22 cellular contexts compared by ENCODE assay signal in the genomic region with DNA sequence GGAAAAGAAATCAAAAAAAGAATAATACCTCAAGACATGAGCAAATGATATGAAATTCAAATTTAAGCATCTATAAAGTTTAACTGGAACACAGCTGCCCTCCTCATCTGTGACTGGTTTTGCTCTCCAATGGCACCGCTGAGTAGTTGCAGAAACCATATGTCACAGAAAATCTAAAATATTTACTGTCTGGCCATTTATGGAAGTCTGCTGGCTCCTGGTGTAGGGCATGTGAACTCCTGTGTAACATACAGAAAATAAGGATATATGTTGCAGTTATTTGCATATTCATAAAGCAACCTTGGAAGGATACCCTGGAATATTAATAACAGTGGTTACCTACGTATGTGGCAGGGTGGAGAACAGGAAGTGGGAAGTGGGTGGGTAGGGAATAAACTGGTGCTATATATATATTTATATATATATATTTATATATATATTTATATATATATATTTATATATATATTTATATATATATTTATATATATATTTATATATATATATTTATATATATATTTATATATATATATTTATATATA. TPM values are rescaled to one million over a fixed set of nuclear protein-coding genes. Genes with fewer than 3 reads are reported as not detected.
DNase-seq lines count a peak whose midpoint lies in the region; ATAC-seq, FAIRE-seq and TF ChIP-seq lines count a peak whose summit lies in the region.
"Had no signal": no experiment of that assay in that cellular context is flagged by ENCODE, and none has a peak within 500 bp of the region (broad histone marks: within the 10 kb centered on the region; RNA-seq: fewer than 3 reads in every experiment).

No MANE protein-coding gene starts in this region.

- H3K4me3 ChIP-seq in A549 (no peak overlapping the region), brain microvascular endothelial cell (ENCODE audit: low read depth, low read length) (no peak overlapping the region)
- H3K4me3 ChIP-seq: SK-N-MC, tibial nerve had no signal

- CTCF ChIA-PET in A549 (lab: Yijun Ruan, JAX): interaction anchor here (1.2 kb wide), 1 partner anchor 49 kb away, joined by 3 read pairs; no protein-coding TSS in a partner anchor

- H3K9me3 ChIP-seq in A549: no peaks in the 10 kb centered on the region
- H3K9me3 ChIP-seq: tibial nerve had no signal

- H3K4me1 ChIP-seq in A549: peaks cover 48% of the 10 kb centered on the region

- H3K9me3 Mint-ChIP-seq in mesothelial cell of epicardium: no peaks in the 10 kb centered on the region
- H3K9me3 Mint-ChIP-seq: activated T-helper 2 cell treated with anti-CD3 and anti-CD28 coated beads, Interferon-gamma antibody, Interleukin-2, Interleukin-4, amounts not matched to agents 10 μg/mL and 5 μg/mL and 100 μg/mL, durations not matched to agents 14 hours and 24 hours and 36 hours had no signal

- no peak for TF ChIP-seq POLR2A in A549 (IDR thresholded peaks at IDR 0.05; ENCODE audit: low read length)

- peak overlapping the region; percentile 59 for H3K4me2 ChIP-seq in A549

- H3K4me1 Mint-ChIP-seq in mesothelial cell of epicardium: peaks cover 52% of the 10 kb centered on the region
- H3K4me1 Mint-ChIP-seq: activated CD8-positive, alpha-beta memory T cell treated with anti-CD3 and anti-CD28 coated beads, Interleukin-2, amount 10 ng/mL, durations not matched to agents 7 days and 5 days; CD4-positive, alpha-beta memory T cell had no signal

- no peak for FAIRE-seq in A549 (lab: Jason Lieb, UNC)
- FAIRE-seq: islet of Langerhans had no signal

- no peak overlapping the region for H3K4me3 Mint-ChIP-seq in mesothelial cell of epicardium
- H3K4me3 Mint-ChIP-seq: activated CD8-positive, alpha-beta memory T cell treated with anti-CD3 and anti-CD28 coated beads, Interleukin-2, amount 10 ng/mL, durations not matched to agents 7 days and 5 days; CD4-positive, alpha-beta memory T cell had no signal

- no peaks in the 10 kb centered on the region for H3K36me3 Mint-ChIP-seq in mesothelial cell of epicardium
- H3K36me3 Mint-ChIP-seq: activated CD8-positive, alpha-beta memory T cell treated with anti-CD3 and anti-CD28 coated beads, Interleukin-2, amount 10 ng/mL, durations not matched to agents 7 days and 5 days; CD4-positive, alpha-beta memory T cell had no signal

- TF ChIP-seq RAD21 in A549 (conservative IDR thresholded peaks at IDR 0.05 in 1 of 2, IDR thresholded peaks at IDR 0.05 in 1 of 2): no peak

- WGBS in A549 (ENCODE audit: missing lambda C conversion rate): 83% methylated on average over 2 of the region's 2 CpGs

- TF ChIP-seq CTCF in A549 (IDR thresholded peaks at IDR 0.05) (no peak), brain microvascular endothelial cell (IDR thresholded peaks at IDR 0.05; ENCODE audit: low read depth, low read length, missing control alignments) (peak; percentile 17), mesothelial cell of epicardium (IDR thresholded peaks at IDR 0.05; ENCODE audit: unreplicated experiment) (no peak)

- H3K27ac Mint-ChIP-seq in mesothelial cell of epicardium: peak overlapping the region; percentile 78
- H3K27ac Mint-ChIP-seq: activated CD8-positive, alpha-beta memory T cell treated with anti-CD3 and anti-CD28 coated beads, Interleukin-2, amount 10 ng/mL, durations not matched to agents 7 days and 5 days; activated T-helper 2 cell treated with anti-CD3 and anti-CD28 coated beads, Interferon-gamma antibody, Interleukin-2, Interleukin-4, amounts not matched to agents 10 μg/mL and 5 μg/mL and 100 μg/mL, durations not matched to agents 14 hours and 24 hours and 36 hours; CD4-positive, alpha-beta memory T cell had no signal

- H3K27ac ChIP-seq in A549 (peak overlapping the region; percentile 50 to 63; a peak in 5 of 6 replicates), brain microvascular endothelial cell (peak overlapping the region; percentile 75)
- H3K27ac ChIP-seq: SK-N-MC had no signal

- DNase-seq in A549 (ENCODE audit: low read depth in 1 of 2, low spot score in 1 of 2) (no peak), NCI-H2171 (lab: John Stamatoyannopoulos, UW) (peak; percentile 9), brain microvascular endothelial cell (no peak), mesothelial cell of epicardium (ENCODE audit: low spot score in 2 of 2, unreplicated experiment in 2 of 2) (no peak), left lobe of liver (ENCODE audit: low spot score) (no peak), NCI-H1417 (lab: John Stamatoyannopoulos, UW) (no peak), A172 (ENCODE audit: low spot score) (no peak), GDM1 (lab: John Stamatoyannopoulos, UW) (no peak)
- DNase-seq: activated CD4-positive, alpha-beta T cell treated with anti-CD3 and anti-CD28 coated beads for 1 hour; activated CD8-positive, alpha-beta memory T cell treated with anti-CD3 and anti-CD28 coated beads, Interleukin-2, amount 10 ng/mL, durations not matched to agents 7 days and 5 days; CD4-positive, alpha-beta memory T cell; central memory CD4-positive, alpha-beta T cell; DND-41; effector CD8-positive, alpha-beta T cell; NCI-H2029; NCI-H748 treated with DMSO at 0.1 percent for 48 hours; OCI-M1; stimulated activated CD4-positive, alpha-beta T cell treated with anti-CD3 and anti-CD28 coated beads, Interleukin-12 subunit alpha, Interleukin-12 subunit beta, amount 100 ng/mL, for 4 hours had no signal

- H3K36me3 ChIP-seq in brain microvascular endothelial cell (replicated peaks): no peaks in the 10 kb centered on the region
- H3K36me3 ChIP-seq: tibial nerve had no signal

- no peaks in the 10 kb centered on the region for H3K27me3 ChIP-seq in brain microvascular endothelial cell (replicated peaks)
- H3K27me3 ChIP-seq: tibial nerve had no signal

- TF ChIP-seq EP300 in A549 (IDR thresholded peaks at IDR 0.05): no peak

- in situ Hi-C loops in brain microvascular endothelial cell (cut with HindIII; ENCODE audit: low pct_ligation_motif_present, low sequenced_read_pairs): no loop called here

- ATAC-seq in A549: no peak; a peak in 1 of 6 replicates
- no peak for ATAC-seq in left lobe of liver
- ATAC-seq: activated CD8-positive, alpha-beta memory T cell treated with anti-CD3 and anti-CD28 coated beads, Interleukin-2, amount 10 ng/mL, durations not matched to agents 7 days and 5 days had no signal

- POLR2A ChIA-PET in A549 (lab: Yijun Ruan, JAX): interaction anchor here (1.3 to 1.9 kb wide), 2 partner anchors 9 to 10 kb away, joined by 4 to 17 read pairs; no protein-coding TSS in a partner anchor

- H3K27me3 Mint-ChIP-seq in mesothelial cell of epicardium (ENCODE audit: low read depth): no peaks in the 10 kb centered on the region

TF ChIP-seq in A549, 52 proteins besides CTCF, POLR2A, EP300 and RAD21:
- TF ChIP-seq RNF2 (IDR thresholded peaks at IDR 0.05; ENCODE audit: borderline replicate concordance, low read depth) (no peak), CEBPB (IDR thresholded peaks at IDR 0.05) (no peak), TFCP2L1 (CRISPR knock-in tag; IDR thresholded peaks at IDR 0.05) (no peak), CBX2 (IDR thresholded peaks at IDR 0.05; ENCODE audit: borderline replicate concordance, low read depth) (no peak), MYC (IDR thresholded peaks at IDR 0.05; ENCODE audit: borderline replicate concordance, low read length) (no peak), SMC3 (IDR thresholded peaks at IDR 0.05) (no peak), HOXB13 (CRISPR knock-in tag; IDR thresholded peaks at IDR 0.05; ENCODE audit: low read depth) (no peak), ZFP36 (IDR thresholded peaks at IDR 0.05; ENCODE audit: borderline replicate concordance, partially characterized antibody) (no peak), SREBF2 (IDR thresholded peaks at IDR 0.05) (no peak), POLR2AphosphoS2 (conservative IDR thresholded peaks at IDR 0.05; ENCODE audit: low read length) (no peak), JUNB (IDR thresholded peaks at IDR 0.05) (no peak)
- TF ChIP-seq, protein P1, sequence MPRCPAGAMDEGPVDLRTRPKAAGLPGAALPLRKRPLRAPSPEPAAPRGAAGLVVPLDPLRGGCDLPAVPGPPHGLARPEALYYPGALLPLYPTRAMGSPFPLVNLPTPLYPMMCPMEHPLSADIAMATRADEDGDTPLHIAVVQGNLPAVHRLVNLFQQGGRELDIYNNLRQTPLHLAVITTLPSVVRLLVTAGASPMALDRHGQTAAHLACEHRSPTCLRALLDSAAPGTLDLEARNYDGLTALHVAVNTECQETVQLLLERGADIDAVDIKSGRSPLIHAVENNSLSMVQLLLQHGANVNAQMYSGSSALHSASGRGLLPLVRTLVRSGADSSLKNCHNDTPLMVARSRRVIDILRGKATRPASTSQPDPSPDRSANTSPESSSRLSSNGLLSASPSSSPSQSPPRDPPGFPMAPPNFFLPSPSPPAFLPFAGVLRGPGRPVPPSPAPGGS (IDR thresholded peaks at IDR 0.05): no peak
- TF ChIP-seq, protein P2, sequence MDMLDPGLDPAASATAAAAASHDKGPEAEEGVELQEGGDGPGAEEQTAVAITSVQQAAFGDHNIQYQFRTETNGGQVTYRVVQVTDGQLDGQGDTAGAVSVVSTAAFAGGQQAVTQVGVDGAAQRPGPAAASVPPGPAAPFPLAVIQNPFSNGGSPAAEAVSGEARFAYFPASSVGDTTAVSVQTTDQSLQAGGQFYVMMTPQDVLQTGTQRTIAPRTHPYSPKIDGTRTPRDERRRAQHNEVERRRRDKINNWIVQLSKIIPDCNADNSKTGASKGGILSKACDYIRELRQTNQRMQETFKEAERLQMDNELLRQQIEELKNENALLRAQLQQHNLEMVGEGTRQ (IDR thresholded peaks at IDR 0.05): no peak
- TF ChIP-seq, protein P3, sequence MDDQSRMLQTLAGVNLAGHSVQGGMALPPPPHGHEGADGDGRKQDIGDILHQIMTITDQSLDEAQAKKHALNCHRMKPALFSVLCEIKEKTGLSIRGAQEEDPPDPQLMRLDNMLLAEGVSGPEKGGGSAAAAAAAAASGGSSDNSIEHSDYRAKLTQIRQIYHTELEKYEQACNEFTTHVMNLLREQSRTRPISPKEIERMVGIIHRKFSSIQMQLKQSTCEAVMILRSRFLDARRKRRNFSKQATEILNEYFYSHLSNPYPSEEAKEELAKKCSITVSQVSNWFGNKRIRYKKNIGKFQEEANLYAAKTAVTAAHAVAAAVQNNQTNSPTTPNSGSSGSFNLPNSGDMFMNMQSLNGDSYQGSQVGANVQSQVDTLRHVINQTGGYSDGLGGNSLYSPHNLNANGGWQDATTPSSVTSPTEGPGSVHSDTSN (IDR thresholded peaks at IDR 0.05): no peak

RNA-seq across cellular contexts. Expression of a gene that starts 48.3 kb away (rescaled TPM):
- polyA plus RNA-seq in A549 (2011; rRNA removed) (4.9 and 6.3 TPM in 2 replicates), A549 (2017; fragmentation: RNase III; extraction: RNeasy Plus Mini Kit Qiagen cat#74134 plus additional on column Dnase treatment) (9.9 to 17.1 TPM (median 14.4 TPM) in 3 replicates)
- polyA plus RNA-seq in A549 (2012; cell fraction: cytosol; rRNA removed): 3.3 and 5.0 TPM in 2 replicates
- 21.8 and 25.3 TPM in 2 replicates for polyA plus RNA-seq in A549 (2012; cell fraction: nucleus; rRNA removed)
- 9.0 and 9.7 TPM in 2 replicates for polyA minus RNA-seq in A549 (2011; rRNA and poly(A)+ RNA removed)
- total RNA-seq in mesothelial cell of epicardium (2.9 to 3.4 TPM (median 3.4 TPM) in 3 replicates), left lobe of liver (1.1 TPM)
- 5.7 and 5.8 TPM in 2 replicates for total RNA-seq in A172 (2014; rRNA removed; shearing (Covaris generic))
